In genomic region chrX:109485470-109486340, GRCh38 we compare ENCODE assay signal across 8 cellular contexts.
A peak's percentile ranks its signal among the peaks of the same experiment; 100 is the strongest.
DNase-seq lines count a peak whose midpoint lies in the region; ATAC-seq lines count a peak whose summit lies in the region.

No MANE protein-coding gene starts in this region.

- DNase-seq in NCI-H510A treated with DMSO at 0.1 percent for 48 hours (lab: John Stamatoyannopoulos, UW): peak; percentile 30
- DNase-seq in NCI-H510A (lab: John Stamatoyannopoulos, UW): no peak
- DNase-seq in NCI-H524 (lab: John Stamatoyannopoulos, UW): peak; percentile 13 to 73
- DNase-seq in activated CD4-positive, alpha-beta T cell treated with anti-CD3 and anti-CD28 coated beads, Interleukin-2, amount 50 U/mL, for 1 hour: peak; percentile 47
- peak; percentile 70 for DNase-seq in ecto neural progenitor cell (ENCODE audit: low spot score)
- DNase-seq in medulla oblongata (ENCODE audit: extremely low spot score): peak; percentile 75
- peak; percentile 3 to 17 for DNase-seq in stimulated activated CD8-positive, alpha-beta memory T cell treated with anti-CD3 and anti-CD28 coated beads, Interleukin-4, amount 100 ng/mL, for 1 hour (ENCODE audit: low read depth in 2 of 2, low spot score in 1 of 2)

- peak; percentile 54 for ATAC-seq in HG03039 (IDR thresholded peaks at IDR 0.05; ENCODE audit: unreplicated experiment)
